In genomic region chr4:7068279-7068842, GRCh38 we compare ENCODE assay signal across 8 cellular contexts. TPM values are rescaled to one million over a fixed set of nuclear protein-coding genes. Genes with fewer than 3 reads are reported as not detected.
DNase-seq lines count a peak whose midpoint lies in the region; ATAC-seq and TF ChIP-seq lines count a peak whose summit lies in the region.

No MANE protein-coding gene starts in this region.

- H2AFZ ChIP-seq in mesenchymal stem cell (ENCODE audit: low read depth, low read length), result peak overlapping the region; percentile 54

- peak overlapping the region; percentile 97 for H2BK15ac ChIP-seq in mesenchymal stem cell (ENCODE audit: low read depth, poor library complexity, severe bottlenecking)

- peak overlapping the region in 1 of 2 experiments; percentile 42 for H3K23ac ChIP-seq in mesenchymal stem cell (ENCODE audit: low read length in 2 of 2)

- H3K4me1 ChIP-seq in mesenchymal stem cell (ENCODE audit: control insufficient read depth, insufficient read depth, low read depth, low read length), result peaks cover 8% of the 10 kb centered on the region

- H3K4me2 ChIP-seq in mesenchymal stem cell (ENCODE audit: low read length, poor library complexity, severe bottlenecking), result peak overlapping the region; percentile 56

- peak overlapping the region in 1 of 2 experiments; percentile 64 for H3K4ac ChIP-seq in mesenchymal stem cell (ENCODE audit: low read depth in 1 of 2, low read length in 2 of 2)

- H3K4me3 ChIP-seq in astrocyte of the cerebellum (ENCODE audit: low read depth, low read length) (peak overlapping the region; percentile 87), mesenchymal stem cell (ENCODE audit: insufficient read depth in 1 of 2, low read depth in 1 of 2, low read length in 2 of 2) (peak overlapping the region; percentile 81 to 91)

- H2BK12ac ChIP-seq in mesenchymal stem cell (ENCODE audit: low read length in 2 of 2), result no peak overlapping the region

- H2AK5ac ChIP-seq in mesenchymal stem cell (ENCODE audit: low read length, severe bottlenecking), result no peak overlapping the region

- in situ Hi-C loops in astrocyte of the cerebellum (cut with HindIII; ENCODE audit: low sequenced_read_pairs), result no loop called here

- H4K91ac ChIP-seq in mesenchymal stem cell (ENCODE audit: low read length), result no peak overlapping the region

- peaks cover 15 to 17% of the 10 kb centered on the region in 2 experiments for H3K36me3 ChIP-seq in mesenchymal stem cell (ENCODE audit: control insufficient read depth in 1 of 2, insufficient read depth in 2 of 2, low read depth in 1 of 2, low read length in 2 of 2)

- no peak overlapping the region for H2BK5ac ChIP-seq in mesenchymal stem cell (ENCODE audit: low read depth, low read length, poor library complexity, severe bottlenecking)

- H3K79me1 ChIP-seq in mesenchymal stem cell (replicated peaks; ENCODE audit: low read length, poor library complexity, severe bottlenecking), result peaks cover 18% of the 10 kb centered on the region

- H3K14ac ChIP-seq in mesenchymal stem cell (ENCODE audit: low read length in 2 of 2), result peak overlapping the region in 1 of 2 experiments; percentile 93

- WGBS in mesenchymal stem cell, result under 1% methylated on average over 35 of the region's 50 CpGs

- ATAC-seq in GM19043 (IDR thresholded peaks at IDR 0.05; ENCODE audit: low read depth, unreplicated experiment) (peak; percentile 18), HG03521 (IDR thresholded peaks at IDR 0.05; ENCODE audit: unreplicated experiment) (peak; percentile 20)

- TF ChIP-seq CTCF in 22Rv1 (IDR thresholded peaks at IDR 0.05), result 0 out of 2 replicates have a peak, but pooled peaks have one; percentile 3
- TF ChIP-seq CTCF in astrocyte of the cerebellum (IDR thresholded peaks at IDR 0.05; ENCODE audit: low read depth, low read length, missing control alignments), result no peak

- H3K27me3 ChIP-seq in mesenchymal stem cell (ENCODE audit: control insufficient read depth in 1 of 2, insufficient read depth in 1 of 2, low read length in 2 of 2), result peaks cover 7 to 22% of the 10 kb centered on the region in 2 experiments

- DNase-seq in astrocyte of the cerebellum (ENCODE audit: low read depth) (no peak), mesenchymal stem cell (no peak), NCI-H2196 treated with DMSO at 0.1 percent for 48 hours (lab: John Stamatoyannopoulos, UW; ENCODE audit: unreplicated experiment) (no peak), GM19240 (ENCODE audit: insufficient read length, low spot score) (no peak), NOMO-1 treated with DMSO at 0.1 percent for 48 hours (lab: John Stamatoyannopoulos, UW; ENCODE audit: unreplicated experiment) (no peak)

- peak overlapping the region; percentile 91 for H3K9ac ChIP-seq in mesenchymal stem cell (ENCODE audit: low read length)

- no peaks in the 10 kb centered on the region for H3K9me3 ChIP-seq in mesenchymal stem cell (ENCODE audit: control insufficient read depth, low read length)

- H3K27ac ChIP-seq in 22Rv1 (peak overlapping the region; percentile 77), mesenchymal stem cell (ENCODE audit: low read length, poor library complexity, severe bottlenecking) (peak overlapping the region; percentile 77)

- no peak overlapping the region for H4K8ac ChIP-seq in mesenchymal stem cell (ENCODE audit: low read length)

- peak overlapping the region; percentile 68 to 81 for H3K18ac ChIP-seq in mesenchymal stem cell (ENCODE audit: low read depth in 1 of 2, low read length in 2 of 2)

- no peak overlapping the region for H2BK120ac ChIP-seq in mesenchymal stem cell (ENCODE audit: low read depth, low read length)

RNA-seq across cellular contexts. Expression of gene GRPEL1, which starts 0.5 kb away (rescaled TPM):
- polyA plus RNA-seq in mesenchymal stem cell (2013, experiment 1 of 2), result 21.0 TPM
- polyA plus RNA-seq in mesenchymal stem cell (2013, experiment 2 of 2), result 23.6 TPM

RNA-seq across cellular contexts. Expression of gene TADA2B, which starts 25.2 kb away (rescaled TPM):
- polyA plus RNA-seq in mesenchymal stem cell (2013, experiment 1 of 2), result 13.5 TPM
- polyA plus RNA-seq in mesenchymal stem cell (2013, experiment 2 of 2), result 14.1 TPM
